Comparison of ENCODE assay signal across 17 cellular contexts in the genomic region with DNA sequence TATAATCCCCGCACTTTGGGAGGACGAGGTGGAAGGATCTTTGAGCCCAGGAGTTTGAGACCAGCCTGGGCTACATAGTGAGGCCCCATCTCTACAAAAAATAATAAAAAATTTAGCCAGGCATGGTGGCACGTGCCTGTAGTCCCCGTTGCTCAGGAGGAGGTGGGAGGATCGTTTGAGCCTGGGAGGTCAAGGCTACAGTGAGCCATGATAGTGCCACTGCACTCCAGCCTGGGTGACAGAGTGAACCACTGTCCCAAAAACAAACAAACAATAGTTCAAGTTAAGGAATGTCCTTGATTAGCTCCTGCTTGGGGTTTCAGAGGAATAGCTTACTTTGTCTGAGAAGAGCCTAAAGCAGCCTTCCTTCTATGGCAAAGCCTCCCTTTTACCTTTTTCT. TPM values are rescaled to one million over a fixed set of nuclear protein-coding genes. Genes with fewer than 3 reads are reported as not detected.
A peak's percentile ranks its signal among the peaks of the same experiment; 100 is the strongest.
DNase-seq lines count a peak whose midpoint lies in the region; ATAC-seq, FAIRE-seq and TF ChIP-seq lines count a peak whose summit lies in the region.
"Had no signal": no experiment of that assay in that cellular context is flagged by ENCODE, and none has a peak within 500 bp of the region (broad histone marks: within the 10 kb centered on the region; RNA-seq: fewer than 3 reads in every experiment).

No MANE protein-coding gene starts in this region.

- H3K4me1 Mint-ChIP-seq in HFFc6 (ENCODE audit: low read depth) (peaks cover 60% of the 10 kb centered on the region), chondrocyte (ENCODE audit: low read depth) (peaks cover 33% of the 10 kb centered on the region)
- H3K4me1 Mint-ChIP-seq: CD14-positive monocyte, IgD-negative memory B cell had no signal

- CTCF ChIA-PET in A549 (lab: Yijun Ruan, JAX) = interaction anchor here (0.9 to 6.0 kb wide), 6 partner anchors 47 to 214 kb away, joined by 3 to 23 read pairs (median 4); partner anchors contain the start of gene AMOTL2

- TF ChIP-seq CTCF in A549 (IDR thresholded peaks at IDR 0.05) = no peak
- TF ChIP-seq CTCF in HFFc6 (IDR thresholded peaks at IDR 0.05) = no peak
- TF ChIP-seq CTCF in chondrocyte (IDR thresholded peaks at IDR 0.05) = no peak
- no peak for TF ChIP-seq CTCF in osteoblast (IDR thresholded peaks at IDR 0.05; ENCODE audit: extremely low read depth, low read depth, low read length)

- H3K27me3 ChIP-seq in osteoblast (ENCODE audit: insufficient read depth, low read length) (no peaks in the 10 kb centered on the region), small intestine (ENCODE audit: control insufficient read depth in 2 of 2, insufficient read depth in 2 of 2, low read length in 2 of 2) (no peaks in the 10 kb centered on the region)

- no peak for DNase-seq in A549 (ENCODE audit: low read depth in 1 of 2, low spot score in 1 of 2)
- no peak for DNase-seq in HFFc6
- DNase-seq in chondrocyte (ENCODE audit: low spot score) = no peak
- DNase-seq in osteoblast (ENCODE audit: insufficient read length, low spot score, missing footprints) = no peak
- DNase-seq in NCI-H1092 treated with DMSO at 0.1 percent for 48 hours (lab: John Stamatoyannopoulos, UW) = no peak
- DNase-seq in NCI-H2196 (lab: John Stamatoyannopoulos, UW; ENCODE audit: unreplicated experiment) = no peak
- DNase-seq in small intestine = no peak
- DNase-seq: 8988T; CD8-positive, alpha-beta T cell; COR-L47; DND-41; GDM1; KG1 had no signal

- TF ChIP-seq POLR2A in A549 (IDR thresholded peaks at IDR 0.05; ENCODE audit: low read length) = no peak

- H3K4me1 ChIP-seq in A549 = peaks cover 39% of the 10 kb centered on the region
- H3K4me1 ChIP-seq in osteoblast (ENCODE audit: insufficient read depth, low read length) = peaks cover 31% of the 10 kb centered on the region
- H3K4me1 ChIP-seq in small intestine (ENCODE audit: control insufficient read depth in 2 of 2, insufficient read depth in 1 of 2, low read depth in 1 of 2, low read length in 1 of 2) = no peaks in the 10 kb centered on the region

- H3K4me3 Mint-ChIP-seq in HFFc6 (no peak overlapping the region), chondrocyte (ENCODE audit: unreplicated experiment) (no peak overlapping the region)
- H3K4me3 Mint-ChIP-seq: CD14-positive monocyte; CD8-positive, alpha-beta T cell; IgD-negative memory B cell had no signal

- H2AFZ ChIP-seq in osteoblast (ENCODE audit: low read length) = no peak overlapping the region

- TF ChIP-seq EP300 in A549 (IDR thresholded peaks at IDR 0.05) = no peak

- no peak overlapping the region for H3K4me2 ChIP-seq in A549
- H3K4me2 ChIP-seq in osteoblast (ENCODE audit: insufficient read depth, low read length) = no peak overlapping the region

- H3K79me2 ChIP-seq in osteoblast (ENCODE audit: insufficient read depth, low read length) = no peaks in the 10 kb centered on the region

- no peak for TF ChIP-seq RAD21 in A549 (conservative IDR thresholded peaks at IDR 0.05 in 1 of 2, IDR thresholded peaks at IDR 0.05 in 1 of 2)

- no peaks in the 10 kb centered on the region for H4K20me1 ChIP-seq in osteoblast (ENCODE audit: insufficient read depth, low read length)

- peak overlapping the region; percentile 87 to 89 for H3K27ac ChIP-seq in A549
- peak overlapping the region; percentile 100 for H3K27ac ChIP-seq in osteoblast (ENCODE audit: low read depth, low read length)
- H3K27ac ChIP-seq in small intestine (ENCODE audit: low read depth in 1 of 2, low read length in 1 of 2) = no peak overlapping the region

- H3K27me3 Mint-ChIP-seq in HFFc6 (ENCODE audit: insufficient read depth) = peaks cover 4% of the 10 kb centered on the region
- H3K27me3 Mint-ChIP-seq in chondrocyte (ENCODE audit: low read depth) = no peaks in the 10 kb centered on the region

- WGBS in A549 (ENCODE audit: missing lambda C conversion rate) = 84% methylated on average over 5 of the region's 5 CpGs
- WGBS in small intestine, 3 donors = 74 to 80% (median 75%) methylated on average over 5 of the region's 5 CpGs

- no peaks in the 10 kb centered on the region for H3K36me3 ChIP-seq in osteoblast (ENCODE audit: insufficient read depth, low read length)
- no peaks in the 10 kb centered on the region for H3K36me3 ChIP-seq in small intestine (ENCODE audit: control insufficient read depth in 2 of 2, insufficient read depth in 2 of 2, low read length in 2 of 2)

- ATAC-seq in A549 = no peak
- ATAC-seq in GM19324 (IDR thresholded peaks at IDR 0.05; ENCODE audit: low FRiP score, unreplicated experiment) = no peak
- ATAC-seq: CD8-positive, alpha-beta T cell had no signal

- no peaks in the 10 kb centered on the region for H3K9me3 Mint-ChIP-seq in HFFc6
- H3K9me3 Mint-ChIP-seq in chondrocyte (ENCODE audit: low read depth) = no peaks in the 10 kb centered on the region
- H3K9me3 Mint-ChIP-seq: CD14-positive monocyte; CD8-positive, alpha-beta T cell; IgD-negative memory B cell had no signal

- H3K27ac Mint-ChIP-seq in HFFc6 (peak overlapping the region; percentile 100), chondrocyte (ENCODE audit: unreplicated experiment) (peak overlapping the region; percentile 43)
- H3K27ac Mint-ChIP-seq: CD8-positive, alpha-beta T cell; IgD-negative memory B cell had no signal

- POLR2A ChIA-PET in A549 (lab: Yijun Ruan, JAX) = no interaction called here

- FAIRE-seq in A549 (lab: Jason Lieb, UNC) (no peak), small intestine (lab: Jason Lieb, UNC) (no peak)
- FAIRE-seq: D721Med had no signal

- no peaks in the 10 kb centered on the region for H3K9me3 ChIP-seq in A549
- no peaks in the 10 kb centered on the region for H3K9me3 ChIP-seq in osteoblast (ENCODE audit: low read depth, low read length)
- H3K9me3 ChIP-seq in small intestine (ENCODE audit: control insufficient read depth, low read depth) = no peaks in the 10 kb centered on the region

- H3K36me3 Mint-ChIP-seq in HFFc6 (ENCODE audit: low read depth) (no peaks in the 10 kb centered on the region), chondrocyte (ENCODE audit: low read depth) (no peaks in the 10 kb centered on the region)
- H3K36me3 Mint-ChIP-seq: CD14-positive monocyte; CD8-positive, alpha-beta T cell; IgD-negative memory B cell had no signal

- H3K4me3 ChIP-seq in A549 = no peak overlapping the region
- H3K4me3 ChIP-seq in osteoblast (ENCODE audit: insufficient read depth, low read length) = no peak overlapping the region
- no peak overlapping the region for H3K4me3 ChIP-seq in small intestine (ENCODE audit: low read depth in 1 of 2, low read length in 2 of 2)

TF ChIP-seq in A549, 52 proteins besides CTCF, POLR2A, EP300 and RAD21:
- TF ChIP-seq EHF (CRISPR knock-in tag; IDR thresholded peaks at IDR 0.05) (no peak), ATOH8 (CRISPR knock-in tag; IDR thresholded peaks at IDR 0.05; ENCODE audit: low read depth) (no peak), NR3C1 (IDR thresholded peaks at IDR 0.05) (no peak), SREBF2 (IDR thresholded peaks at IDR 0.05) (no peak), CEBPB (IDR thresholded peaks at IDR 0.05) (no peak), HDAC2 (IDR thresholded peaks at IDR 0.05) (no peak), FOSL2 (IDR thresholded peaks at IDR 0.05) (no peak), FOSL2 (CRISPR knock-in tag; IDR thresholded peaks at IDR 0.05) (no peak), JUN (IDR thresholded peaks at IDR 0.05) (no peak), FOXS1 (CRISPR knock-in tag; IDR thresholded peaks at IDR 0.05) (no peak), NFE2L2 (conservative IDR thresholded peaks at IDR 0.05; ENCODE audit: low read length) (no peak), MAFK (IDR thresholded peaks at IDR 0.05; ENCODE audit: partially characterized antibody) (no peak)

RNA-seq across cellular contexts. Expression of gene AMOTL2, which starts 51.7 kb away (rescaled TPM):
- polyA plus RNA-seq in A549 (2011; rRNA removed) (36.3 and 44.1 TPM in 2 replicates), A549 (2017; fragmentation: RNase III; extraction: RNeasy Plus Mini Kit Qiagen cat#74134 plus additional on column Dnase treatment) (40.7 to 49.4 TPM (median 41.1 TPM) in 3 replicates), small intestine (10 to 100 TPM in 1 of 3 donors, 1 to 10 TPM in 2; 6.7 to 11.5 (median 9.2) TPM)
- 70.4 and 95.3 TPM in 2 replicates for polyA plus RNA-seq in A549 (2012; cell fraction: cytosol; rRNA removed)
- 144 and 160 TPM in 2 replicates for polyA plus RNA-seq in A549 (2012; cell fraction: nucleus; rRNA removed)
- polyA minus RNA-seq in A549 (2011; rRNA and poly(A)+ RNA removed) = 48.6 and 69.1 TPM in 2 replicates
- total RNA-seq in HFFc6 (2021; fragmentation: NEBNext Ultra II Directional; extraction: Animal tissue kit (Norgen Biotek cat#: 25700)) = 100 to 1,000 TPM; 244 to 311 (median 274) TPM
- total RNA-seq in chondrocyte (145 to 259 TPM (median 256 TPM) in 3 replicates), osteoblast (205 and 300 TPM in 2 replicates)
- total RNA-seq: CD8-positive, alpha-beta T cell had no signal
- polyA plus RNA-seq: CD14-positive monocyte, IgD-negative memory B cell had no signal

RNA-seq across cellular contexts. Expression of gene ANAPC13, which starts 59.8 kb away (rescaled TPM):
- polyA plus RNA-seq in A549 (2011; rRNA removed) = 92.0 and 109 TPM in 2 replicates
- 28.2 and 31.2 TPM in 2 replicates for polyA plus RNA-seq in A549 (2012; cell fraction: cytosol; rRNA removed)
- 6.2 and 9.5 TPM in 2 replicates for polyA plus RNA-seq in A549 (2012; cell fraction: nucleus; rRNA removed)
- 50.3 to 51.2 TPM (median 50.3 TPM) in 3 replicates for polyA plus RNA-seq in A549 (2017; fragmentation: RNase III; extraction: RNeasy Plus Mini Kit Qiagen cat#74134 plus additional on column Dnase treatment)
- 12.9 and 14.3 TPM in 2 replicates for polyA minus RNA-seq in A549 (2011; rRNA and poly(A)+ RNA removed)
- total RNA-seq in HFFc6 (2021; fragmentation: NEBNext Ultra II Directional; extraction: Animal tissue kit (Norgen Biotek cat#: 25700)) = 100 to 1,000 TPM; 123 to 152 (median 137) TPM
- total RNA-seq in chondrocyte = 66.8 to 86.0 TPM (median 81.3 TPM) in 3 replicates
- total RNA-seq in osteoblast = 68.4 and 77.5 TPM in 2 replicates
- 10 to 100 TPM; 45.6 to 72.7 (median 60.4) TPM for polyA plus RNA-seq in small intestine

RNA-seq across cellular contexts. Expression of gene CEP63, which starts 59.9 kb away (rescaled TPM):
- 14.0 and 24.0 TPM in 2 replicates for polyA plus RNA-seq in A549 (2011; rRNA removed)
- 5.6 and 5.8 TPM in 2 replicates for polyA plus RNA-seq in A549 (2012; cell fraction: cytosol; rRNA removed)
- polyA plus RNA-seq in A549 (2012; cell fraction: nucleus; rRNA removed) = 5.5 and 5.6 TPM in 2 replicates
- polyA plus RNA-seq in A549 (2017; fragmentation: RNase III; extraction: RNeasy Plus Mini Kit Qiagen cat#74134 plus additional on column Dnase treatment) = 17.0 to 20.9 TPM (median 17.4 TPM) in 3 replicates
- polyA minus RNA-seq in A549 (2011; rRNA and poly(A)+ RNA removed) = 5.4 and 5.6 TPM in 2 replicates
- 10 to 100 TPM; 17.3 to 23.3 (median 21.3) TPM for total RNA-seq in HFFc6 (2021; fragmentation: NEBNext Ultra II Directional; extraction: Animal tissue kit (Norgen Biotek cat#: 25700))
- total RNA-seq in chondrocyte = 23.2 to 25.5 TPM (median 24.8 TPM) in 3 replicates
- total RNA-seq in osteoblast = 15.9 and 42.4 TPM in 2 replicates
- polyA plus RNA-seq in small intestine = 10 to 100 TPM; 10.3 to 13.9 (median 13.8) TPM

Comparison
In these comparisons a context has a peak if more than half of its experiments do, and no peak if none do; other contexts are left out.
1. H3K27ac ChIP-seq: peak in A549 (2 of 2) and osteoblast (single experiment); none in small intestine (0 of 2).